In genomic region chr11:128716661-128717210, GRCh38 we compare ENCODE assay signal across 8 cellular contexts. TPM values are rescaled to one million over a fixed set of nuclear protein-coding genes. Genes with fewer than 3 reads are reported as not detected.
DNase-seq lines count a peak whose midpoint lies in the region; ATAC-seq, FAIRE-seq and TF ChIP-seq lines count a peak whose summit lies in the region.

No MANE protein-coding gene starts in this region.

- dilution Hi-C loops in mammary epithelial cell (cut with HindIII; ENCODE audit: low sequenced_read_pairs): no loop called here

- in situ Hi-C loops in mammary epithelial cell (cut with MboI; ENCODE audit: low sequenced_read_pairs in 2 of 2): no loop called here

- H3K79me2 ChIP-seq in mammary epithelial cell (ENCODE audit: insufficient read depth, low read length): peaks cover 4% of the 10 kb centered on the region

- CTCF ChIA-PET in mammary epithelial cell (lab: Charles Lee; ENCODE audit: low non-redundant PET): interaction anchor here (0.6 kb wide), 1 partner anchor 28 kb away, joined by 3 read pairs; no protein-coding TSS in a partner anchor

- TF ChIP-seq POLR2A in GM12891 (IDR thresholded peaks at IDR 0.05; ENCODE audit: low read depth, low read length): no peak

- H3K36me3 Mint-ChIP-seq in natural killer cell: no peaks in the 10 kb centered on the region

- H3K4me2 ChIP-seq in mammary epithelial cell (ENCODE audit: insufficient read depth, low read depth, low read length): no peak overlapping the region

- no peaks in the 10 kb centered on the region for H3K9me3 ChIP-seq in mammary epithelial cell (replicated peaks; ENCODE audit: insufficient read depth, low read length)

- WGBS in mammary epithelial cell (ENCODE audit: low coverage, missing lambda C conversion rate): 34% methylated on average over 8 of the region's 8 CpGs

- H3K36me3 ChIP-seq in mammary epithelial cell (ENCODE audit: insufficient read depth, low read length): no peaks in the 10 kb centered on the region

- no peak for TF ChIP-seq CTCF in mammary epithelial cell (conservative IDR thresholded peaks at IDR 0.05 in 1 of 2, IDR thresholded peaks at IDR 0.05 in 1 of 2; ENCODE audit: extremely low read depth in 1 of 2, insufficient read depth in 1 of 2, low read depth in 1 of 2, low read length in 2 of 2)
- no peak for TF ChIP-seq CTCF in natural killer cell (IDR thresholded peaks at IDR 0.05)

- H3K4me3 Mint-ChIP-seq in natural killer cell: peak overlapping the region; percentile 95

- H3K9ac ChIP-seq in mammary epithelial cell (ENCODE audit: insufficient read depth, low read length): no peak overlapping the region

- peaks cover 98 to 99% of the 10 kb centered on the region in 2 donors for H3K4me1 Mint-ChIP-seq in natural killer cell

- H3K27me3 ChIP-seq in mammary epithelial cell (ENCODE audit: insufficient read depth, low read length): no peaks in the 10 kb centered on the region

- H3K4me3 ChIP-seq in mammary epithelial cell (replicated peaks in 1 of 3; ENCODE audit: insufficient read depth in 1 of 3, low read depth in 2 of 3, low read length in 3 of 3): no peak overlapping the region

- peak; percentile 96 for FAIRE-seq in GM12891 (lab: Jason Lieb, UNC)

- peak in 2 of 3 donors; percentile 15 to 16 for ATAC-seq in natural killer cell

- DNase-seq in GM12891 (ENCODE audit: insufficient read length, low spot score) (no peak), NCI-H69 (lab: John Stamatoyannopoulos, UW) (peak; percentile 33), mammary epithelial cell (no peak), natural killer cell (no peak), pons (ENCODE audit: low spot score) (no peak), DMS114 treated with DMSO at 0.1 percent for 48 hours (lab: John Stamatoyannopoulos, UW; ENCODE audit: unreplicated experiment) (no peak), kidney tubule cell (ENCODE audit: low spot score) (no peak), COLO668 (lab: John Stamatoyannopoulos, UW; ENCODE audit: unreplicated experiment) (no peak)

- H3K27ac ChIP-seq in mammary epithelial cell (ENCODE audit: insufficient read depth, low read depth, low read length): no peak overlapping the region

- H4K20me1 ChIP-seq in mammary epithelial cell (ENCODE audit: insufficient read depth, low read length): no peaks in the 10 kb centered on the region

- no TSS peak for BruUV-seq in mammary epithelial cell (replicated peaks; lab: Mats Ljungman, UMichigan)

- H3K4me1 ChIP-seq in mammary epithelial cell (ENCODE audit: insufficient read depth, low read length): peaks cover 24% of the 10 kb centered on the region

- peak overlapping the region; percentile 56 for H2AFZ ChIP-seq in mammary epithelial cell (ENCODE audit: low read depth, low read length)

- no peaks in the 10 kb centered on the region for H3K27me3 Mint-ChIP-seq in natural killer cell (ENCODE audit: low read depth in 2 of 2)

- H3K9me3 Mint-ChIP-seq in natural killer cell: no peaks in the 10 kb centered on the region

- intact Hi-C loops in mammary epithelial cell (cut with micrococcal nuclease) (no loop called here), natural killer cell (cut with micrococcal nuclease) (loop anchor here (2.0 kb wide), 1 partner anchor 14 kb away; no protein-coding TSS in a partner anchor)

- H3K27ac Mint-ChIP-seq in natural killer cell: peak overlapping the region; percentile 86 to 94

TF ChIP-seq in GM12891, 5 proteins besides CTCF, POLR2A, EP300 and RAD21:
- TF ChIP-seq POU2F2 (IDR thresholded peaks at IDR 0.05; ENCODE audit: low read depth, low read length) (no peak), TAF1 (IDR thresholded peaks at IDR 0.05; ENCODE audit: low read depth, low read length) (no peak), POLR2AphosphoS5 (IDR thresholded peaks at IDR 0.05; ENCODE audit: low read depth, low read length) (no peak), SPI1 (IDR thresholded peaks at IDR 0.05; ENCODE audit: low read depth, low read length) (no peak), PAX5 (IDR thresholded peaks at IDR 0.05; ENCODE audit: insufficient read depth, low read length, severe bottlenecking) (no peak)

RNA-seq across cellular contexts. Expression of gene FLI1, which starts 22.9 kb away (rescaled TPM):
- polyA plus RNA-seq in GM12891 (2012; ENCODE audit: low read depth, missing spikeins): 22.0 TPM
- total RNA-seq in mammary epithelial cell (1 to 10 TPM in 1 of 2 donors, under 1 TPM in 1; 0.67 to 1.6 TPM), natural killer cell (100 to 1,000 TPM; 123 to 157 (median 148) TPM)
- 7.1 TPM for polyA plus RNA-seq in mammary epithelial cell
- polyA minus RNA-seq in mammary epithelial cell: 40.9 TPM

Comparison
In these comparisons a context has a peak if more than half of its experiments do, and no peak if none do; other contexts are left out.
1. RNA of gene FLI1, which starts 22.9 kb away (total RNA-seq): 123 to 157 TPM in natural killer cell; 0.67 to 1.6 TPM in mammary epithelial cell; every median in the first group is over 10 times any median in the second.